ENCODE assay signal across 1 cellular context in genomic region chr14:78425332-78425731, GRCh38.
TF ChIP-seq lines count a peak whose summit lies in the region.

No MANE protein-coding gene starts in this region.

TF ChIP-seq in GM23338, 12 proteins besides CTCF, POLR2A, EP300 and RAD21 (continued from another document):
- TF ChIP-seq, protein P1, sequence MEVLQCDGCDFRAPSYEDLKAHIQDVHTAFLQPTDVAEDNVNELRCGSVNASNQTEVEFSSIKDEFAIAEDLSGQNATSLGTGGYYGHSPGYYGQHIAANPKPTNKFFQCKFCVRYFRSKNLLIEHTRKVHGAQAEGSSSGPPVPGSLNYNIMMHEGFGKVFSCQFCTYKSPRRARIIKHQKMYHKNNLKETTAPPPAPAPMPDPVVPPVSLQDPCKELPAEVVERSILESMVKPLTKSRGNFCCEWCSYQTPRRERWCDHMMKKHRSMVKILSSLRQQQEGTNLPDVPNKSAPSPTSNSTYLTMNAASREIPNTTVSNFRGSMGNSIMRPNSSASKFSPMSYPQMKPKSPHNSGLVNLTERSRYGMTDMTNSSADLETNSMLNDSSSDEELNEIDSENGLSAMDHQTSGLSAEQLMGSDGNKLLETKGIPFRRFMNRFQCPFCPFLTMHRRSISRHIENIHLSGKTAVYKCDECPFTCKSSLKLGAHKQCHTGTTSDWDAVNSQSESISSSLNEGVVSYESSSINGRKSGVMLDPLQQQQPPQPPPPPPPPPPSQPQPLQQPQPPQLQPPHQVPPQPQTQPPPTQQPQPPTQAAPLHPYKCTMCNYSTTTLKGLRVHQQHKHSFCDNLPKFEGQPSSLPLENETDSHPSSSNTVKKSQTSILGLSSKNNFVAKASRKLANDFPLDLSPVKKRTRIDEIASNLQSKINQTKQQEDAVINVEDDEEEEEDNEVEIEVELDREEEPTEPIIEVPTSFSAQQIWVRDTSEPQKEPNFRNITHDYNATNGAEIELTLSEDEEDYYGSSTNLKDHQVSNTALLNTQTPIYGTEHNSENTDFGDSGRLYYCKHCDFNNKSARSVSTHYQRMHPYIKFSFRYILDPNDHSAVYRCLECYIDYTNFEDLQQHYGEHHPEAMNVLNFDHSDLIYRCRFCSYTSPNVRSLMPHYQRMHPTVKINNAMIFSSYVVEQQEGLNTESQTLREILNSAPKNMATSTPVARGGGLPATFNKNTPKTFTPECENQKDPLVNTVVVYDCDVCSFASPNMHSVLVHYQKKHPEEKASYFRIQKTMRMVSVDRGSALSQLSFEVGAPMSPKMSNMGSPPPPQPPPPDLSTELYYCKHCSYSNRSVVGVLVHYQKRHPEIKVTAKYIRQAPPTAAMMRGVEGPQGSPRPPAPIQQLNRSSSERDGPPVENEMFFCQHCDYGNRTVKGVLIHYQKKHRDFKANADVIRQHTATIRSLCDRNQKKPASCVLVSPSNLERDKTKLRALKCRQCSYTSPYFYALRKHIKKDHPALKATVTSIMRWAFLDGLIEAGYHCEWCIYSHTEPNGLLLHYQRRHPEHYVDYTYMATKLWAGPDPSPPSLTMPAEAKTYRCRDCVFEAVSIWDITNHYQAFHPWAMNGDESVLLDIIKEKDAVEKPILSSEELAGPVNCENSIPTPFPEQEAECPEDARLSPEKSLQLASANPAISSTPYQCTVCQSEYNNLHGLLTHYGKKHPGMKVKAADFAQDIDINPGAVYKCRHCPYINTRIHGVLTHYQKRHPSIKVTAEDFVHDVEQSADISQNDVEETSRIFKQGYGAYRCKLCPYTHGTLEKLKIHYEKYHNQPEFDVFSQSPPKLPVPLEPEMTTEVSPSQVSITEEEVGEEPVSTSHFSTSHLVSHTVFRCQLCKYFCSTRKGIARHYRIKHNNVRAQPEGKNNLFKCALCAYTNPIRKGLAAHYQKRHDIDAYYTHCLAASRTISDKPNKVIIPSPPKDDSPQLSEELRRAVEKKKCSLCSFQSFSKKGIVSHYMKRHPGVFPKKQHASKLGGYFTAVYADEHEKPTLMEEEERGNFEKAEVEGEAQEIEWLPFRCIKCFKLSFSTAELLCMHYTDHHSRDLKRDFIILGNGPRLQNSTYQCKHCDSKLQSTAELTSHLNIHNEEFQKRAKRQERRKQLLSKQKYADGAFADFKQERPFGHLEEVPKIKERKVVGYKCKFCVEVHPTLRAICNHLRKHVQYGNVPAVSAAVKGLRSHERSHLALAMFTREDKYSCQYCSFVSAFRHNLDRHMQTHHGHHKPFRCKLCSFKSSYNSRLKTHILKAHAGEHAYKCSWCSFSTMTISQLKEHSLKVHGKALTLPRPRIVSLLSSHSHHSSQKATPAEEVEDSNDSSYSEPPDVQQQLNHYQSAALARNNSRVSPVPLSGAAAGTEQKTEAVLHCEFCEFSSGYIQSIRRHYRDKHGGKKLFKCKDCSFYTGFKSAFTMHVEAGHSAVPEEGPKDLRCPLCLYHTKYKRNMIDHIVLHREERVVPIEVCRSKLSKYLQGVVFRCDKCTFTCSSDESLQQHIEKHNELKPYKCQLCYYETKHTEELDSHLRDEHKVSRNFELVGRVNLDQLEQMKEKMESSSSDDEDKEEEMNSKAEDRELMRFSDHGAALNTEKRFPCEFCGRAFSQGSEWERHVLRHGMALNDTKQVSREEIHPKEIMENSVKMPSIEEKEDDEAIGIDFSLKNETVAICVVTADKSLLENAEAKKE (CRISPR knock-in tag; IDR thresholded peaks at IDR 0.05), result no peak
- TF ChIP-seq STAT1 (IDR thresholded peaks at IDR 0.05; ENCODE audit: unreplicated experiment), result no peak
- no peak for TF ChIP-seq NANOG (IDR thresholded peaks at IDR 0.05; ENCODE audit: borderline replicate concordance)
- TF ChIP-seq ZNF331 (CRISPR knock-in tag; IDR thresholded peaks at IDR 0.05; ENCODE audit: low read depth), result no peak
- TF ChIP-seq ZNF114 (CRISPR knock-in tag; IDR thresholded peaks at IDR 0.05), result no peak
- no peak for TF ChIP-seq EZH2phosphoT487 (IDR thresholded peaks at IDR 0.05; ENCODE audit: unreplicated experiment)
- TF ChIP-seq CREB1 (CRISPR knock-in tag; IDR thresholded peaks at IDR 0.05; ENCODE audit: low read depth), result no peak
